In genomic region chr1:86914635-86914997, GRCh38 we compare ENCODE assay signal across 8 cellular contexts. TPM values are rescaled to one million over a fixed set of nuclear protein-coding genes. Genes with fewer than 3 reads are reported as not detected.
DNase-seq lines count a peak whose midpoint lies in the region; ATAC-seq and TF ChIP-seq lines count a peak whose summit lies in the region.

Gene HS2ST1, plus strand, starts transcription at chr1:86914635.

- TF ChIP-seq CTCF in cardiac muscle cell (IDR thresholded peaks at IDR 0.05; ENCODE audit: low read depth, low read length) = no peak
- TF ChIP-seq CTCF in retinal pigment epithelial cell (conservative IDR thresholded peaks at IDR 0.05; ENCODE audit: low read depth, low read length) = no peak

- H3K27ac ChIP-seq in cardiac muscle cell = peak within 1 kb of the TSS; percentile 97

- TF ChIP-seq POLR2A in GM18951 (IDR thresholded peaks at IDR 0.05; ENCODE audit: extremely low read depth, insufficient read depth, insufficient read length) = peak; percentile 78

- no peak for DNase-seq in SK-MEL-5 (ENCODE audit: low read depth, low spot score)
- no peak for DNase-seq in cardiac muscle cell (ENCODE audit: low read depth in 1 of 2, low spot score in 1 of 2)
- no peak for DNase-seq in retinal pigment epithelial cell (ENCODE audit: low read depth)
- no peak for DNase-seq in NCI-H146 (lab: John Stamatoyannopoulos, UW)

- in situ Hi-C loops in GM18951 (cut with MboI; ENCODE audit: low sequenced_read_pairs, unreplicated experiment) (no loop called here), SK-MEL-5 (cut with HindIII; ENCODE audit: low pct_unique_long_range_greater_than_20kb, low sequenced_read_pairs) (no loop called here)

- ATAC-seq in GM19035 (IDR thresholded peaks at IDR 0.05; ENCODE audit: unreplicated experiment) = no peak
- no peak for ATAC-seq in GM18868 (IDR thresholded peaks at IDR 0.05; ENCODE audit: unreplicated experiment)
- ATAC-seq in GM21723 (IDR thresholded peaks at IDR 0.05; ENCODE audit: unreplicated experiment) = no peak

- H3K4me1 ChIP-seq in cardiac muscle cell (ENCODE audit: low read depth) = peaks cover 17% of the 10 kb centered on the region

- H3K4me3 ChIP-seq in cardiac muscle cell (peak within 1 kb of the TSS; percentile 98), retinal pigment epithelial cell (ENCODE audit: low read length) (peak within 1 kb of the TSS; percentile 88)

- H3K36me3 ChIP-seq in cardiac muscle cell = no peaks in the 10 kb centered on the region

- no peaks in the 10 kb centered on the region for H3K27me3 ChIP-seq in cardiac muscle cell

- no peaks in the 10 kb centered on the region for H3K9me3 ChIP-seq in cardiac muscle cell (ENCODE audit: low read depth)

RNA-seq across cellular contexts. Expression of gene HS2ST1, which starts in this region (rescaled TPM):
- 18.5 and 19.0 TPM in 2 replicates for total RNA-seq in SK-MEL-5 (2014; rRNA removed; shearing (Covaris generic))
- 17.8 and 20.2 TPM in 2 replicates for polyA plus RNA-seq in SK-MEL-5 (2015; cell fraction: cytosol; rRNA removed)
- 3.8 and 4.3 TPM in 2 replicates for polyA plus RNA-seq in SK-MEL-5 (2015; cell fraction: nucleus; rRNA removed)
- total RNA-seq in cardiac muscle cell = 16.6 and 19.0 TPM in 2 replicates
- polyA plus RNA-seq in cardiac muscle cell = 13.9 and 16.0 TPM in 2 replicates
